ENCODE assay signal across 8 cellular contexts in the genomic region with DNA sequence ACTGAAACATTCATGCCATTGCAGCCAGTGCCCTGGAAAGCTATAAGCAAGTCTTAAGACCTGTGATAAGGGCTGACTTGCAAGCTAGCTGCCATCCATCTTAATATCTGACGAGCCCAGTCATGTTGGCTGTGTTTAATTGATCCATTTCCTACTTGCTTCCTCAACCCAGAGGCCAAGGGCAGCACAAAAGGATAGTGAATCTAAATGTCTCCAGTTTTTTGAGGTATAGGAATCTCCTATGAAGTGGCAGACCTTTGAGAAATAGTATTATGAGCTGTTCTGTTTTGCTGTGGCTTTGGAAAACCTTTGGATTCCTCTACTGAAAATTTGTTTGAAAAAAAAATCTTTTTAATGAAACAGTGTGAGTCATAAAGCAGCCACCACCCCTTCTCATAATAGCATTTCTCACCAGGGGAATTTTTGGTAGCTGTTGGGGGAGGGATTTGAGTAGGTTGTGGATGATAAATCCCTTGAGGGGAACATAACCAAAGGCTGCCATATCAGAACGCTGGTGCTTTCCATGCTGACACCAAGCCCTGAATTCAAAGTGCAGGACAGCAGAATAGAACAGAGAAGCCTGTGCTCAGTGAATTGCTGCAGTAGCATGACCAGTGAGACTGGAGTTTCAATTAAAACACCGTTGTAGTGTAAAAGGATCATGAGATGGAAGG. TPM values are rescaled to one million over a fixed set of nuclear protein-coding genes. Genes with fewer than 3 reads are reported as not detected.
DNase-seq lines count a peak whose midpoint lies in the region; ATAC-seq and TF ChIP-seq lines count a peak whose summit lies in the region.

No MANE protein-coding gene starts in this region.

- intact Hi-C loops in esophagus squamous epithelium (cut with DNase I) (no loop called here), psoas muscle (cut with DNase I) (no loop called here)

- H3K4me3 Mint-ChIP-seq in CD4-positive, CD25-positive, alpha-beta regulatory T cell: peak overlapping the region; percentile 52 to 86 (median 82)
- H3K4me3 Mint-ChIP-seq in activated CD4-positive, alpha-beta memory T cell treated with anti-CD3 and anti-CD28 coated beads, Interleukin-2, amount 10 ng/mL, durations not matched to agents 7 days and 5 days: peak overlapping the region; percentile 64

- POLR2A ChIA-PET in activated CD4-positive, alpha-beta memory T cell treated with anti-CD3 and anti-CD28 coated beads, Interleukin-2, amount 10 ng/mL, durations not matched to agents 7 days and 5 days (lab: Charles Lee): interaction anchor here (0.9 to 4.1 kb wide), 7 partner anchors 13 to 311 kb away, joined by 3 to 23 read pairs (median 9); partner anchors contain the start of genes MLKL, WDR59 and ZNRF1

- no peaks in the 10 kb centered on the region for H3K27me3 Mint-ChIP-seq in CD4-positive, CD25-positive, alpha-beta regulatory T cell
- H3K27me3 Mint-ChIP-seq in activated CD4-positive, alpha-beta memory T cell treated with anti-CD3 and anti-CD28 coated beads, Interleukin-2, amount 10 ng/mL, durations not matched to agents 7 days and 5 days: no peaks in the 10 kb centered on the region

- H3K27me3 ChIP-seq in CD4-positive, CD25-positive, alpha-beta regulatory T cell (ENCODE audit: control insufficient read depth, insufficient read depth, low read length): no peaks in the 10 kb centered on the region
- H3K27me3 ChIP-seq in esophagus squamous epithelium (no peaks in the 10 kb centered on the region), psoas muscle (ENCODE audit: insufficient read depth in 3 of 3, low read length in 2 of 3) (no peaks in the 10 kb centered on the region)

- no peaks in the 10 kb centered on the region for H3K9me3 Mint-ChIP-seq in CD4-positive, CD25-positive, alpha-beta regulatory T cell
- H3K9me3 Mint-ChIP-seq in activated CD4-positive, alpha-beta memory T cell treated with anti-CD3 and anti-CD28 coated beads, Interleukin-2, amount 10 ng/mL, durations not matched to agents 7 days and 5 days: no peaks in the 10 kb centered on the region

- DNase-seq in CD4-positive, CD25-positive, alpha-beta regulatory T cell: peak in 2 of 3 donors; percentile 22 to 26
- peak; percentile 40 for DNase-seq in activated CD4-positive, alpha-beta memory T cell treated with anti-CD3 and anti-CD28 coated beads, Interleukin-2, amount 10 ng/mL, durations not matched to agents 7 days and 5 days
- no peak for DNase-seq in esophagus squamous epithelium (lab: John Stamatoyannopoulos, UW)
- no peak for DNase-seq in psoas muscle
- DNase-seq in D341Med (ENCODE audit: low spot score): no peak
- DNase-seq in NCI-H2029 treated with DMSO at 0.1 percent for 48 hours (lab: John Stamatoyannopoulos, UW): no peak

- CTCF ChIA-PET in activated CD4-positive, alpha-beta memory T cell treated with anti-CD3 and anti-CD28 coated beads, Interleukin-2, amount 10 ng/mL, durations not matched to agents 7 days and 5 days (lab: Charles Lee): interaction anchor here (0.6 to 6.2 kb wide), 8 partner anchors 10 to 149 kb away, joined by 3 to 62 read pairs (median 4); partner anchors contain the start of genes WDR59 and ZNRF1

- WGBS in esophagus squamous epithelium, 2 donors: 5 to 6% methylated on average over 3 of the region's 3 CpGs
- 12 to 22% (median 12%) methylated on average over 3 of the region's 3 CpGs for WGBS in psoas muscle, 3 donors

- no peaks in the 10 kb centered on the region for H3K36me3 Mint-ChIP-seq in CD4-positive, CD25-positive, alpha-beta regulatory T cell
- H3K36me3 Mint-ChIP-seq in activated CD4-positive, alpha-beta memory T cell treated with anti-CD3 and anti-CD28 coated beads, Interleukin-2, amount 10 ng/mL, durations not matched to agents 7 days and 5 days (ENCODE audit: low read depth): peaks cover 5% of the 10 kb centered on the region

- peak; percentile 66 to 73 for ATAC-seq in CD4-positive, CD25-positive, alpha-beta regulatory T cell (ENCODE audit: low read depth in 2 of 2)
- peak; percentile 67 for ATAC-seq in GM19397 (IDR thresholded peaks at IDR 0.05; ENCODE audit: unreplicated experiment)
- ATAC-seq in HG03469 (IDR thresholded peaks at IDR 0.05; ENCODE audit: unreplicated experiment): peak; percentile 68
- ATAC-seq in psoas muscle: peak; percentile 46 to 69 (median 58)

- TF ChIP-seq CTCF in esophagus squamous epithelium (IDR thresholded peaks at IDR 0.05): no peak
- TF ChIP-seq CTCF in psoas muscle (IDR thresholded peaks at IDR 0.05): no peak

- peak overlapping the region; percentile 74 for H3K27ac ChIP-seq in CD4-positive, CD25-positive, alpha-beta regulatory T cell (ENCODE audit: insufficient read depth, low read length, poor library complexity, severe bottlenecking)
- peak overlapping the region; percentile 79 to 95 (median 90) for H3K27ac ChIP-seq in esophagus squamous epithelium
- peak overlapping the region; percentile 58 for H3K27ac ChIP-seq in psoas muscle

- TF ChIP-seq POLR2A in esophagus squamous epithelium (IDR thresholded peaks at IDR 0.05): no peak

- H3K27ac Mint-ChIP-seq in CD4-positive, CD25-positive, alpha-beta regulatory T cell: peak overlapping the region; percentile 87 to 94 (median 89)
- peak overlapping the region; percentile 77 for H3K27ac Mint-ChIP-seq in activated CD4-positive, alpha-beta memory T cell treated with anti-CD3 and anti-CD28 coated beads, Interleukin-2, amount 10 ng/mL, durations not matched to agents 7 days and 5 days

- peaks cover 9 to 47% (median 16%) of the 10 kb centered on the region in 4 donors for H3K4me1 Mint-ChIP-seq in CD4-positive, CD25-positive, alpha-beta regulatory T cell
- peaks cover 38% of the 10 kb centered on the region for H3K4me1 Mint-ChIP-seq in activated CD4-positive, alpha-beta memory T cell treated with anti-CD3 and anti-CD28 coated beads, Interleukin-2, amount 10 ng/mL, durations not matched to agents 7 days and 5 days

- no peaks in the 10 kb centered on the region for H3K9me3 ChIP-seq in CD4-positive, CD25-positive, alpha-beta regulatory T cell (ENCODE audit: control insufficient read depth in 2 of 2, low read length in 2 of 2)
- H3K9me3 ChIP-seq in esophagus squamous epithelium (no peaks in the 10 kb centered on the region), psoas muscle (no peaks in the 10 kb centered on the region)

- peak overlapping the region; percentile 74 for H3K4me3 ChIP-seq in CD4-positive, CD25-positive, alpha-beta regulatory T cell (ENCODE audit: low read depth, low read length)
- H3K4me3 ChIP-seq in esophagus squamous epithelium: peak overlapping the region in 3 of 4 donors; percentile 15 to 32 (median 20)
- H3K4me3 ChIP-seq in psoas muscle: peak overlapping the region; percentile 4

- H3K4me1 ChIP-seq in CD4-positive, CD25-positive, alpha-beta regulatory T cell (ENCODE audit: control insufficient read depth, insufficient read depth, low read length, poor library complexity, severe bottlenecking): peaks cover 16% of the 10 kb centered on the region
- H3K4me1 ChIP-seq in esophagus squamous epithelium (peaks cover 23 to 73% (median 38%) of the 10 kb centered on the region in 3 donors), psoas muscle (peaks cover 36% of the 10 kb centered on the region)

- no peaks in the 10 kb centered on the region for H3K36me3 ChIP-seq in CD4-positive, CD25-positive, alpha-beta regulatory T cell (ENCODE audit: control insufficient read depth, insufficient read depth, low read length)
- H3K36me3 ChIP-seq in esophagus squamous epithelium (no peaks in the 10 kb centered on the region), psoas muscle (ENCODE audit: insufficient read depth in 1 of 2, low read depth in 1 of 2) (no peaks in the 10 kb centered on the region)

RNA-seq across cellular contexts. Expression of gene ZNRF1, which starts 12.9 kb away (rescaled TPM):
- total RNA-seq in CD4-positive, CD25-positive, alpha-beta regulatory T cell: 15.1 TPM
- polyA plus RNA-seq in CD4-positive, CD25-positive, alpha-beta regulatory T cell: 1 to 10 TPM; 3.2 to 8.6 (median 5.8) TPM
- 10 to 100 TPM; 22.7 to 25.3 TPM for total RNA-seq in activated CD4-positive, alpha-beta memory T cell treated with anti-CD3 and anti-CD28 coated beads, Interleukin-2, amount 10 ng/mL, durations not matched to agents 7 days and 5 days
- total RNA-seq in esophagus squamous epithelium (10 to 100 TPM; 28.0 to 67.4 (median 33.5) TPM), psoas muscle (10 to 100 TPM; 21.1 to 57.0 (median 36.1) TPM)
- polyA plus RNA-seq in psoas muscle: 10 to 100 TPM in 2 of 3 donors, 1 to 10 TPM in 1; 6.7 to 27.4 (median 15.5) TPM

RNA-seq across cellular contexts. Expression of gene WDR59, which starts 26.8 kb away (rescaled TPM):
- 89.2 TPM for total RNA-seq in CD4-positive, CD25-positive, alpha-beta regulatory T cell
- polyA plus RNA-seq in CD4-positive, CD25-positive, alpha-beta regulatory T cell: 10 to 100 TPM; 11.4 to 14.9 (median 13.0) TPM
- 10 to 100 TPM; 67.1 to 72.3 TPM for total RNA-seq in activated CD4-positive, alpha-beta memory T cell treated with anti-CD3 and anti-CD28 coated beads, Interleukin-2, amount 10 ng/mL, durations not matched to agents 7 days and 5 days
- total RNA-seq in esophagus squamous epithelium (10 to 100 TPM in 3 of 4 donors, 1 to 10 TPM in 1; 9.8 to 25.1 (median 22.2) TPM), psoas muscle (10 to 100 TPM; 30.6 to 48.2 (median 31.7) TPM)
- 10 to 100 TPM; 12.0 to 24.0 (median 14.7) TPM for polyA plus RNA-seq in psoas muscle

Comparison
In these comparisons a context has a peak if more than half of its experiments do, and no peak if none do; other contexts are left out.
1. DNase-seq: peak in CD4-positive, CD25-positive, alpha-beta regulatory T cell (2 of 3) and activated CD4-positive, alpha-beta memory T cell treated with anti-CD3 and anti-CD28 coated beads, Interleukin-2, amount 10 ng/mL, durations not matched to agents 7 days and 5 days (single experiment); none in esophagus squamous epithelium (single experiment), psoas muscle (0 of 2), D341Med (single experiment) and NCI-H2029 treated with DMSO at 0.1 percent for 48 hours (single experiment).
2. H3K4me3 ChIP-seq: peak in every context shown above with its lines; median percentile 74 in CD4-positive, CD25-positive, alpha-beta regulatory T cell; 20 in esophagus squamous epithelium; 4 in psoas muscle.
3. Peak in every context shown above with its lines, with median percentiles within 50 percentile points of each other: ATAC-seq and H3K27ac ChIP-seq.